40 cellular contexts compared by ENCODE assay signal in genomic region chr9:35612843-35613242, GRCh38. TPM values are rescaled to one million over a fixed set of nuclear protein-coding genes. Genes with fewer than 3 reads are reported as not detected.
"Had no signal": no experiment of that assay in that cellular context is flagged by ENCODE, and none has a peak within 500 bp of the region (broad histone marks: within the 10 kb centered on the region; RNA-seq: fewer than 3 reads in every experiment).

No MANE protein-coding gene starts in this region.

- FAIRE-seq: kidney, TTC549 had no signal

- H3K9ac ChIP-seq: parathyroid adenoma had no signal

- H3K4me3 ChIP-seq: ascending aorta, gastrocnemius medialis, psoas muscle, smooth muscle cell, tibial nerve had no signal

- H3K27ac ChIP-seq: ascending aorta, gastrocnemius medialis, parathyroid adenoma, psoas muscle, tibial nerve, VCaP had no signal

- H3K27me3 ChIP-seq: ascending aorta had no signal

- H2AFZ ChIP-seq: parathyroid adenoma had no signal

- H3K4me1 ChIP-seq: ascending aorta had no signal

- H3K27ac Mint-ChIP-seq: activated CD4-positive, alpha-beta memory T cell treated with anti-CD3 and anti-CD28 coated beads for 36 hours; activated CD4-positive, alpha-beta T cell treated with anti-CD3 and anti-CD28 coated beads, Interleukin-2, amount 10 ng/mL, durations not matched to agents 24 days and 14 days; activated naive CD4-positive, alpha-beta T cell treated with anti-CD3 and anti-CD28 coated beads, Interleukin-2, amount 10 ng/mL, durations not matched to agents 7 days and 5 days; activated naive CD8-positive, alpha-beta T cell treated with anti-CD3 and anti-CD28 coated beads, Interleukin-2, amount 10 ng/mL, durations not matched to agents 7 days and 5 days; activated T-helper 1 cell treated with anti-CD3 and anti-CD28 coated beads, Interleukin-12 subunit alpha, Interleukin-12 subunit beta, Interleukin-2, Interleukin-4 antibody, amounts not matched to agents 30 ng/mL and 10 ng/mL and 1 ng/mL, durations not matched to agents 14 hours and 24 hours and 36 hours; brain; effector memory CD8-positive, alpha-beta T cell; mesothelial cell of epicardium; T-helper 1 cell treated with Interleukin-12 subunit alpha and Interleukin-12 subunit beta and Interleukin-4 antibody, amounts not matched to agents 30 μg/mL and 1 μg/mL, for 36 hours had no signal

- H3K4me3 Mint-ChIP-seq: activated CD4-positive, alpha-beta memory T cell treated with anti-CD3 and anti-CD28 coated beads for 36 hours; activated CD4-positive, alpha-beta T cell treated with anti-CD3 and anti-CD28 coated beads, Interleukin-2, amount 10 ng/mL, durations not matched to agents 24 days and 14 days; activated naive CD4-positive, alpha-beta T cell treated with anti-CD3 and anti-CD28 coated beads, Interleukin-2, amount 10 ng/mL, durations not matched to agents 7 days and 5 days; activated naive CD8-positive, alpha-beta T cell treated with anti-CD3 and anti-CD28 coated beads, Interleukin-2, amount 10 ng/mL, durations not matched to agents 7 days and 5 days; activated T-helper 1 cell treated with anti-CD3 and anti-CD28 coated beads, Interleukin-12 subunit alpha, Interleukin-12 subunit beta, Interleukin-2, Interleukin-4 antibody, amounts not matched to agents 30 ng/mL and 10 ng/mL and 1 ng/mL, durations not matched to agents 14 hours and 24 hours and 36 hours; effector memory CD8-positive, alpha-beta T cell; mesothelial cell of epicardium; naive thymus-derived CD8-positive, alpha-beta T cell; T-helper 1 cell treated with Interleukin-12 subunit alpha and Interleukin-12 subunit beta and Interleukin-4 antibody, amounts not matched to agents 30 μg/mL and 1 μg/mL, for 36 hours had no signal

- H3K79me2 ChIP-seq: parathyroid adenoma had no signal

- H3K27me3 Mint-ChIP-seq: activated CD4-positive, alpha-beta memory T cell treated with anti-CD3 and anti-CD28 coated beads for 36 hours; activated naive CD8-positive, alpha-beta T cell treated with anti-CD3 and anti-CD28 coated beads, Interleukin-2, amount 10 ng/mL, durations not matched to agents 7 days and 5 days; effector memory CD8-positive, alpha-beta T cell; naive thymus-derived CD8-positive, alpha-beta T cell had no signal

- ATAC-seq: activated CD4-positive, CD25-positive, alpha-beta regulatory T cell treated with anti-CD3 and anti-CD28 coated beads, Interleukin-2, amount 50 U/mL, for 24 hours; effector memory CD8-positive, alpha-beta T cell; gastrocnemius medialis; left colon; naive thymus-derived CD8-positive, alpha-beta T cell; psoas muscle had no signal

- H3K9me3 Mint-ChIP-seq: activated CD4-positive, alpha-beta memory T cell treated with anti-CD3 and anti-CD28 coated beads for 36 hours; activated CD4-positive, alpha-beta T cell treated with anti-CD3 and anti-CD28 coated beads, Interleukin-2, amount 10 ng/mL, durations not matched to agents 24 days and 14 days; activated naive CD4-positive, alpha-beta T cell treated with anti-CD3 and anti-CD28 coated beads, Interleukin-2, amount 10 ng/mL, durations not matched to agents 7 days and 5 days; activated naive CD8-positive, alpha-beta T cell treated with anti-CD3 and anti-CD28 coated beads, Interleukin-2, amount 10 ng/mL, durations not matched to agents 7 days and 5 days; activated T-helper 1 cell treated with anti-CD3 and anti-CD28 coated beads, Interleukin-12 subunit alpha, Interleukin-12 subunit beta, Interleukin-2, Interleukin-4 antibody, amounts not matched to agents 30 ng/mL and 10 ng/mL and 1 ng/mL, durations not matched to agents 14 hours and 24 hours and 36 hours; brain; effector memory CD8-positive, alpha-beta T cell; mesothelial cell of epicardium; naive thymus-derived CD8-positive, alpha-beta T cell; neural crest cell; T-helper 1 cell treated with Interleukin-12 subunit alpha and Interleukin-12 subunit beta and Interleukin-4 antibody, amounts not matched to agents 30 μg/mL and 1 μg/mL, for 36 hours had no signal

- DNase-seq: activated CD4-positive, alpha-beta memory T cell treated with anti-CD3 and anti-CD28 coated beads for 36 hours; activated CD4-positive, alpha-beta T cell treated with anti-CD3 and anti-CD28 coated beads, Interleukin-2, amount 10 ng/mL, durations not matched to agents 24 days and 14 days; activated CD8-positive, alpha-beta memory T cell treated with anti-CD3 and anti-CD28 coated beads, Interleukin-2, amount 50 U/mL, for 4 hours; activated gamma-delta T cell; activated naive CD4-positive, alpha-beta T cell treated with anti-CD3 and anti-CD28 coated beads, Interleukin-2, amount 10 ng/mL, durations not matched to agents 7 days and 5 days; activated naive CD8-positive, alpha-beta T cell treated with anti-CD3 and anti-CD28 coated beads, Interleukin-2, amount 10 ng/mL, durations not matched to agents 7 days and 5 days; activated T-cell treated with anti-CD3 and anti-CD28 coated beads, Interleukin-2, amount 50 U/mL, for 1 hour; cortex of kidney; effector memory CD8-positive, alpha-beta T cell; erythroblast; gastrocnemius medialis; hippocampal formation; kidney; left colon; naive thymus-derived CD8-positive, alpha-beta T cell; occipital lobe; psoas muscle; stimulated activated CD4-positive, alpha-beta T cell treated with anti-CD3 and anti-CD28 coated beads, Interleukin-1b, Interleukin-23, amount 100 ng/mL, for 48 hours; stimulated activated CD4-positive, alpha-beta T cell treated with anti-CD3 and anti-CD28 coated beads, Interleukin-4, amount 100 ng/mL, for 4 hours; stimulated activated CD8-positive, alpha-beta memory T cell treated with anti-CD3 and anti-CD28 coated beads, Interleukin-4, amount 100 ng/mL, for 48 hours; stimulated activated naive CD4-positive, alpha-beta T cell treated with Interleukin-2 at 50 U/mL for 16 hours; SW 1271; T-helper 9 cell had no signal

- H3K4me1 Mint-ChIP-seq: mesothelial cell of epicardium, neural crest cell had no signal

- H3K9me3 ChIP-seq: ascending aorta, gastrocnemius medialis, psoas muscle, tibial nerve had no signal

- H3K4me2 ChIP-seq: smooth muscle cell had no signal

RNA-seq across cellular contexts. Expression of gene CD72, which starts 5.4 kb away (rescaled TPM):
- total RNA-seq: ascending aorta had no signal

RNA-seq across cellular contexts. Expression of gene SIT1, which starts 37.9 kb away (rescaled TPM):
- total RNA-seq: ascending aorta, cardiac septum, cerebellum, gastrocnemius medialis, lower leg skin, mesothelial cell of epicardium, occipital lobe, smooth muscle cell, temporal lobe had no signal
- polyA plus RNA-seq: smooth muscle cell had no signal

RNA-seq across cellular contexts. Expression of gene RMRP, which starts 45.0 kb away (rescaled TPM):
- polyA plus RNA-seq: smooth muscle cell, urinary bladder had no signal
